Comparison of ENCODE assay signal across 8 cellular contexts in the genomic region with DNA sequence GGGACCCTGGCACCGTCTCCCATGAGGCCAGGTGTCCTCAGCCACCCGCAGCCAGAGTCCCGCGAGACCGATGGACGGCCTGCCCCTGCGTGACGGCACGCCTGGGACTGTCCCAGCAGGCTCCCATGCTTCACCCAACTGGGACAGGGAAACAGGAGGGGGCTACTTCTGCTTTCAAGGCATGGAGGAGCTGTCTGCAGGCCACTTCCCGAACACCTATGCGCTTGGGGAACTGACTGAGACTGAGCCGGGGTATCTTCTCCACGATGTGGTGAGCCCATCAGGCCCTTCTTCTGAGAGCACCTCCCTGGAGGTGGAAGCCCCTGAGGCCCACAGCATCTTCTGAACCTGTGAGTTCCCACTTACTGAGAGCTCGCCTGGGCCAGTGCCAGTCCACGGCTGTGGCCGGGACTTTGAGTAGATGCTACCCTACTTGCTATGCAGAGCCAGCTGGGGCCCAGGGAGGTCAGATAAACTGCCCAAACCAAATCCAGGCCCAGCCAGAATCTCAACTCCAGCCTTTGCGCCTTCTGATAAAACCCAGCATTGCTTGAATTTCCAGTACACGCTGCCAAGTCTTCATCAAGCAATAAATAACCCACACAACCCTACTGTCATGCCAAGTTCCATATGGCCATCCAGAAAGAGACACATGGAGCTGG.
A peak's percentile ranks its signal among the peaks of the same experiment; 100 is the strongest.
DNase-seq lines count a peak whose midpoint lies in the region; ATAC-seq and TF ChIP-seq lines count a peak whose summit lies in the region.
"Not testable (repeated sequence)": the region's sequence is repeated elsewhere in the genome, so short reads cannot be mapped to it uniquely, and the experiment has no call there.

No MANE protein-coding gene starts in this region.

- not testable (repeated sequence) for H3K27me3 Mint-ChIP-seq in activated CD4-positive, alpha-beta memory T cell treated with anti-CD3 and anti-CD28 coated beads, Interleukin-2, amount 10 ng/mL, durations not matched to agents 7 days and 5 days; MCF 10A (ENCODE audit: insufficient read depth, unreplicated experiment); naive thymus-derived CD4-positive, alpha-beta T cell; stimulated activated naive B cell treated with anti-CD40 and anti-IgM and Interleukin-4, amounts not matched to agents 10 μg/mL and 1 μg/mL and 100 μg/mL, for 72 hours

- peak; percentile 29 for ATAC-seq in GM19463 (IDR thresholded peaks at IDR 0.05; ENCODE audit: unreplicated experiment)
- ATAC-seq in Right ventricle myocardium superior (ENCODE audit: poor library complexity) = peak; percentile 35
- peak; percentile 7 for ATAC-seq in naive thymus-derived CD4-positive, alpha-beta T cell
- peak; percentile 43 to 44 for ATAC-seq in stimulated activated naive B cell treated with anti-CD40 and anti-IgM and Interleukin-4, amounts not matched to agents 10 μg/mL and 1 μg/mL and 100 μg/mL, for 72 hours (replicated peaks)

- peak; percentile 28 for DNase-seq in BE2C
- peak; percentile 86 for DNase-seq in NCI-H69 (lab: John Stamatoyannopoulos, UW)
- DNase-seq in activated CD4-positive, alpha-beta memory T cell treated with anti-CD3 and anti-CD28 coated beads, Interleukin-2, amount 10 ng/mL, durations not matched to agents 7 days and 5 days; MCF 10A (ENCODE audit: unreplicated experiment); naive thymus-derived CD4-positive, alpha-beta T cell: not testable (repeated sequence)
- peak; percentile 86 for DNase-seq in Right ventricle myocardium superior
- peak; percentile 67 for DNase-seq in stimulated activated naive B cell treated with anti-CD40 and anti-IgM and Interleukin-4, amounts not matched to agents 10 μg/mL and 1 μg/mL and 100 μg/mL, for 72 hours

- H3K9me3 ChIP-seq in BE2C; naive thymus-derived CD4-positive, alpha-beta T cell (ENCODE audit: control insufficient read depth in 2 of 3, low read length in 3 of 3): not testable (repeated sequence)

- H3K9me3 Mint-ChIP-seq in activated CD4-positive, alpha-beta memory T cell treated with anti-CD3 and anti-CD28 coated beads, Interleukin-2, amount 10 ng/mL, durations not matched to agents 7 days and 5 days; MCF 10A (ENCODE audit: unreplicated experiment); naive thymus-derived CD4-positive, alpha-beta T cell; stimulated activated naive B cell treated with anti-CD40 and anti-IgM and Interleukin-4, amounts not matched to agents 10 μg/mL and 1 μg/mL and 100 μg/mL, for 72 hours: not testable (repeated sequence)

- not testable (repeated sequence) for H3K4me3 Mint-ChIP-seq in activated CD4-positive, alpha-beta memory T cell treated with anti-CD3 and anti-CD28 coated beads, Interleukin-2, amount 10 ng/mL, durations not matched to agents 7 days and 5 days; MCF 10A (ENCODE audit: unreplicated experiment)
- peak overlapping the region in 1 of 10 donors; percentile 23 for H3K4me3 Mint-ChIP-seq in naive thymus-derived CD4-positive, alpha-beta T cell
- peak overlapping the region; percentile 75 to 78 for H3K4me3 Mint-ChIP-seq in stimulated activated naive B cell treated with anti-CD40 and anti-IgM and Interleukin-4, amounts not matched to agents 10 μg/mL and 1 μg/mL and 100 μg/mL, for 72 hours

- H3K36me3 ChIP-seq in BE2C = peaks cover 38% of the 10 kb centered on the region
- H3K36me3 ChIP-seq in naive thymus-derived CD4-positive, alpha-beta T cell (ENCODE audit: control insufficient read depth in 2 of 3, insufficient read depth in 3 of 3, low read length in 3 of 3) = not testable (repeated sequence)

- H3K4me1 ChIP-seq in BE2C = peaks cover 24% of the 10 kb centered on the region
- not testable (repeated sequence) for H3K4me1 ChIP-seq in naive thymus-derived CD4-positive, alpha-beta T cell (ENCODE audit: control insufficient read depth in 2 of 2, insufficient read depth in 2 of 2, low read length in 2 of 2)

- CTCF ChIA-PET in activated CD4-positive, alpha-beta memory T cell treated with anti-CD3 and anti-CD28 coated beads, Interleukin-2, amount 10 ng/mL, durations not matched to agents 7 days and 5 days (lab: Charles Lee); naive thymus-derived CD4-positive, alpha-beta T cell (lab: Charles Lee): not testable (repeated sequence)
- CTCF ChIA-PET in MCF 10A (lab: Yijun Ruan, JAX) = interaction anchor here (0.5 to 0.7 kb wide), 2 partner anchors 23 to 199 kb away, joined by 3 read pairs; no protein-coding TSS in a partner anchor

- peaks cover 46% of the 10 kb centered on the region for H3K36me3 Mint-ChIP-seq in activated CD4-positive, alpha-beta memory T cell treated with anti-CD3 and anti-CD28 coated beads, Interleukin-2, amount 10 ng/mL, durations not matched to agents 7 days and 5 days (ENCODE audit: low read depth)
- peaks cover 63% of the 10 kb centered on the region for H3K36me3 Mint-ChIP-seq in MCF 10A (ENCODE audit: insufficient read depth, unreplicated experiment)
- peaks cover 0 to 12% (median 0%) of the 10 kb centered on the region in 5 donors for H3K36me3 Mint-ChIP-seq in naive thymus-derived CD4-positive, alpha-beta T cell
- H3K36me3 Mint-ChIP-seq in stimulated activated naive B cell treated with anti-CD40 and anti-IgM and Interleukin-4, amounts not matched to agents 10 μg/mL and 1 μg/mL and 100 μg/mL, for 72 hours = peaks cover 62 to 72% of the 10 kb centered on the region in 2 donors

- H3K27me3 ChIP-seq in BE2C; naive thymus-derived CD4-positive, alpha-beta T cell (ENCODE audit: control insufficient read depth in 2 of 2, insufficient read depth in 2 of 2, low read length in 2 of 2): not testable (repeated sequence)

- H3K27ac ChIP-seq in naive thymus-derived CD4-positive, alpha-beta T cell (ENCODE audit: low read depth, low read length) = not testable (repeated sequence)

- H3K27ac Mint-ChIP-seq in activated CD4-positive, alpha-beta memory T cell treated with anti-CD3 and anti-CD28 coated beads, Interleukin-2, amount 10 ng/mL, durations not matched to agents 7 days and 5 days = peak overlapping the region; percentile 42
- peak overlapping the region; percentile 51 for H3K27ac Mint-ChIP-seq in MCF 10A (ENCODE audit: low read depth, unreplicated experiment)
- peak overlapping the region in 6 of 9 donors; percentile 23 to 72 (median 60) for H3K27ac Mint-ChIP-seq in naive thymus-derived CD4-positive, alpha-beta T cell
- H3K27ac Mint-ChIP-seq in stimulated activated naive B cell treated with anti-CD40 and anti-IgM and Interleukin-4, amounts not matched to agents 10 μg/mL and 1 μg/mL and 100 μg/mL, for 72 hours = peak overlapping the region; percentile 89

- peaks cover 56% of the 10 kb centered on the region for H3K4me1 Mint-ChIP-seq in activated CD4-positive, alpha-beta memory T cell treated with anti-CD3 and anti-CD28 coated beads, Interleukin-2, amount 10 ng/mL, durations not matched to agents 7 days and 5 days
- H3K4me1 Mint-ChIP-seq in MCF 10A (ENCODE audit: insufficient read depth, unreplicated experiment) = peaks cover 36% of the 10 kb centered on the region
- H3K4me1 Mint-ChIP-seq in naive thymus-derived CD4-positive, alpha-beta T cell = peaks cover 55 to 76% (median 65%) of the 10 kb centered on the region in 7 donors
- H3K4me1 Mint-ChIP-seq in stimulated activated naive B cell treated with anti-CD40 and anti-IgM and Interleukin-4, amounts not matched to agents 10 μg/mL and 1 μg/mL and 100 μg/mL, for 72 hours = peaks cover 65 to 94% of the 10 kb centered on the region in 2 donors

- BruUV-seq in MCF 10A (replicated peaks; lab: Mats Ljungman, UMichigan) = not testable (repeated sequence)

- POLR2A ChIA-PET in activated CD4-positive, alpha-beta memory T cell treated with anti-CD3 and anti-CD28 coated beads, Interleukin-2, amount 10 ng/mL, durations not matched to agents 7 days and 5 days (lab: Charles Lee); MCF 10A (lab: Yijun Ruan, JAX); naive thymus-derived CD4-positive, alpha-beta T cell (lab: Charles Lee): not testable (repeated sequence)

- not testable (repeated sequence) for H3K4me3 ChIP-seq in BE2C (ENCODE audit: low read depth, low read length); naive thymus-derived CD4-positive, alpha-beta T cell (ENCODE audit: low read length)

- intact Hi-C loops in MCF 10A (cut with micrococcal nuclease); Right ventricle myocardium superior (cut with DNase I); naive thymus-derived CD4-positive, alpha-beta T cell (cut with micrococcal nuclease): not testable (repeated sequence)

- not testable (repeated sequence) for TF ChIP-seq CTCF in BE2C (IDR thresholded peaks at IDR 0.05; ENCODE audit: low read depth, low read length); MCF 10A (IDR thresholded peaks at IDR 0.05; ENCODE audit: unreplicated experiment)
